In genomic region chr13:23434431-23434830, GRCh38 we compare ENCODE assay signal across 17 cellular contexts. TPM values are rescaled to one million over a fixed set of nuclear protein-coding genes. Genes with fewer than 3 reads are reported as not detected.
DNase-seq lines count a peak whose midpoint lies in the region; ATAC-seq, FAIRE-seq and TF ChIP-seq lines count a peak whose summit lies in the region.
"Had no signal": no experiment of that assay in that cellular context is flagged by ENCODE, and none has a peak within 500 bp of the region (broad histone marks: within the 10 kb centered on the region; RNA-seq: fewer than 3 reads in every experiment).

No MANE protein-coding gene starts in this region.

- TF ChIP-seq CTCF in bronchial epithelial cell (IDR thresholded peaks at IDR 0.05; ENCODE audit: insufficient read depth, low read length, severe bottlenecking), result no peak
- TF ChIP-seq CTCF in nephron (IDR thresholded peaks at IDR 0.05; ENCODE audit: unreplicated experiment in 3 of 3), result no peak
- no peak for TF ChIP-seq CTCF in psoas muscle (IDR thresholded peaks at IDR 0.05)

- H3K27ac Mint-ChIP-seq in nephron, result peak overlapping the region in 2 of 3 experiments; percentile 9 to 78
- no peak overlapping the region for H3K27ac Mint-ChIP-seq in effector memory CD8-positive, alpha-beta T cell
- H3K27ac Mint-ChIP-seq: CD4-positive, alpha-beta memory T cell had no signal

- no peaks in the 10 kb centered on the region for H3K9me3 Mint-ChIP-seq in nephron
- H3K9me3 Mint-ChIP-seq in effector memory CD8-positive, alpha-beta T cell, result no peaks in the 10 kb centered on the region
- H3K9me3 Mint-ChIP-seq: CD4-positive, alpha-beta memory T cell had no signal

- H3K4me3 ChIP-seq in bronchial epithelial cell (ENCODE audit: low read depth, low read length) (no peak overlapping the region), psoas muscle (peak overlapping the region; percentile 75), small intestine (ENCODE audit: low read depth in 1 of 2, low read length in 2 of 2) (no peak overlapping the region)

- H3K27ac ChIP-seq in psoas muscle, result no peak overlapping the region
- no peak overlapping the region for H3K27ac ChIP-seq in small intestine (ENCODE audit: low read depth in 1 of 2, low read length in 1 of 2)
- H3K27ac ChIP-seq: HL-60 had no signal

- DNase-seq in NCI-H2171 treated with DMSO at 0.1 percent for 48 hours (lab: John Stamatoyannopoulos, UW), result peak; percentile 36
- DNase-seq in NCI-H2171 (lab: John Stamatoyannopoulos, UW), result no peak
- DNase-seq in bronchial epithelial cell (ENCODE audit: low read depth), result no peak
- DNase-seq in psoas muscle, result no peak
- no peak for DNase-seq in effector memory CD8-positive, alpha-beta T cell
- DNase-seq in NCI-H1417 (lab: John Stamatoyannopoulos, UW), result no peak
- DNase-seq in small intestine, result no peak
- DNase-seq: CD4-positive, alpha-beta memory T cell; DMS79; HCEC 1CT; NCI-H1105; NCI-H187; NCI-H748 treated with DMSO at 0.1 percent for 48 hours had no signal

- H3K36me3 ChIP-seq in bronchial epithelial cell (ENCODE audit: control insufficient read depth, insufficient read depth, low read length), result no peaks in the 10 kb centered on the region
- no peaks in the 10 kb centered on the region for H3K36me3 ChIP-seq in psoas muscle (ENCODE audit: insufficient read depth in 1 of 2, low read depth in 1 of 2)
- H3K36me3 ChIP-seq in small intestine (ENCODE audit: control insufficient read depth in 2 of 2, insufficient read depth in 2 of 2, low read length in 2 of 2), result no peaks in the 10 kb centered on the region

- H3K27me3 ChIP-seq in bronchial epithelial cell (ENCODE audit: control insufficient read depth, insufficient read depth, low read length) (no peaks in the 10 kb centered on the region), psoas muscle (ENCODE audit: insufficient read depth in 3 of 3, low read length in 2 of 3) (no peaks in the 10 kb centered on the region), small intestine (ENCODE audit: control insufficient read depth in 2 of 2, insufficient read depth in 2 of 2, low read length in 2 of 2) (peaks cover 2% of the 10 kb centered on the region in 2 donors)

- intact Hi-C loops in psoas muscle (cut with DNase I), result loop anchor here in 1 of 2 donors (5.0 kb wide), 1 partner anchor 57 kb away; no protein-coding TSS in a partner anchor

- no peaks in the 10 kb centered on the region for H3K36me3 Mint-ChIP-seq in nephron (ENCODE audit: low read depth)
- H3K36me3 Mint-ChIP-seq in effector memory CD8-positive, alpha-beta T cell (ENCODE audit: insufficient read depth), result no peaks in the 10 kb centered on the region
- H3K36me3 Mint-ChIP-seq: CD4-positive, alpha-beta memory T cell had no signal

- ATAC-seq in psoas muscle, result no peak
- ATAC-seq in effector memory CD8-positive, alpha-beta T cell (replicated peaks), result no peak
- ATAC-seq: Right ventricle myocardium inferior had no signal

- H3K4me3 Mint-ChIP-seq in nephron, result peak overlapping the region; percentile 92 to 98 (median 93)
- H3K4me3 Mint-ChIP-seq in effector memory CD8-positive, alpha-beta T cell, result no peak overlapping the region
- H3K4me3 Mint-ChIP-seq: CD4-positive, alpha-beta memory T cell had no signal

- 59 to 67% (median 67%) methylated on average over 3 of the region's 3 CpGs for WGBS in psoas muscle, 3 donors
- WGBS in small intestine, 3 donors, result 75 to 81% (median 79%) methylated on average over 3 of the region's 3 CpGs

- FAIRE-seq in bronchial epithelial cell (lab: Jason Lieb, UNC) (peak; percentile 36), small intestine (lab: Jason Lieb, UNC) (no peak)
- FAIRE-seq: HTR-8/SVneo had no signal

- H3K4me1 Mint-ChIP-seq in nephron, result peaks cover 42% of the 10 kb centered on the region
- peaks cover 4% of the 10 kb centered on the region in 2 donors for H3K4me1 Mint-ChIP-seq in effector memory CD8-positive, alpha-beta T cell (ENCODE audit: low read depth in 2 of 2)

- H3K27me3 Mint-ChIP-seq in nephron (ENCODE audit: low read depth), result peaks cover 4% of the 10 kb centered on the region
- H3K27me3 Mint-ChIP-seq in effector memory CD8-positive, alpha-beta T cell, result peaks cover 56 to 65% of the 10 kb centered on the region in 2 donors

- H3K9me3 ChIP-seq in psoas muscle (no peaks in the 10 kb centered on the region), small intestine (ENCODE audit: control insufficient read depth, low read depth) (no peaks in the 10 kb centered on the region)

- peaks cover 42% of the 10 kb centered on the region for H3K4me1 ChIP-seq in psoas muscle
- no peaks in the 10 kb centered on the region for H3K4me1 ChIP-seq in small intestine (ENCODE audit: control insufficient read depth in 2 of 2, insufficient read depth in 1 of 2, low read depth in 1 of 2, low read length in 1 of 2)

RNA-seq across cellular contexts. Expression of gene SACS, which starts 0.9 kb away (rescaled TPM):
- total RNA-seq in bronchial epithelial cell (10.4 and 26.3 TPM in 2 replicates), psoas muscle (10 to 100 TPM; 17.3 to 56.1 (median 43.5) TPM)
- polyA plus RNA-seq in psoas muscle (10 to 100 TPM in 2 of 3 donors, 1 to 10 TPM in 1; 6.3 to 13.1 (median 11.2) TPM), small intestine (1 to 10 TPM in 1 of 3 donors, under 1 TPM in 2; 0.67 to 1.4 (median 0.81) TPM)

Comparison
In these comparisons a context has a peak if more than half of its experiments do, and no peak if none do; other contexts are left out.
1. H3K27ac Mint-ChIP-seq: peak in nephron (2 of 3); none in effector memory CD8-positive, alpha-beta T cell (0 of 2).
2. H3K4me3 Mint-ChIP-seq: peak in nephron (3 of 3); none in effector memory CD8-positive, alpha-beta T cell (0 of 2).